8 cellular contexts compared by ENCODE assay signal in genomic region chr4:82900335-82901128, GRCh38.
DNase-seq lines count a peak whose midpoint lies in the region; ATAC-seq and TF ChIP-seq lines count a peak whose summit lies in the region.

Gene THAP9, plus strand, starts transcription at chr4:82900735. Its CDS starts 68 bp downstream, at chr4:82900803.

- H3K4me2 ChIP-seq in OCI-LY1 (ENCODE audit: low read length), result peak within 1 kb of the TSS; percentile 96

- TF ChIP-seq CTCF in OCI-LY1 (IDR thresholded peaks at IDR 0.05; ENCODE audit: low read length), result 0 out of 2 replicates have a peak, but pooled peaks have one; percentile 9
- no peak for TF ChIP-seq CTCF in epithelial cell of esophagus (IDR thresholded peaks at IDR 0.05; ENCODE audit: insufficient read depth, low read depth, low read length, missing control alignments)

- H3K9me3 ChIP-seq in OCI-LY1 (ENCODE audit: low read length), result no peaks in the 10 kb centered on the region

- H3F3A ChIP-seq in OCI-LY1 (ENCODE audit: insufficient read depth, low read length), result peaks cover under 1% of the 10 kb centered on the region; the same call in 1 of the 2 replicates

- H3K9me2 ChIP-seq in OCI-LY1 (ENCODE audit: low read depth, low read length), result no peaks in the 10 kb centered on the region

- peak within 1 kb of the TSS; percentile 92 for H3K27ac ChIP-seq in OCI-LY1 (ENCODE audit: low read depth, low read length, poor library complexity, severe bottlenecking)

- H3K9ac ChIP-seq in OCI-LY1 (ENCODE audit: low read length), result peak within 1 kb of the TSS; percentile 97

- peak within 1 kb of the TSS; percentile 87 for H3K4me3 ChIP-seq in OCI-LY1 (ENCODE audit: low read depth, low read length, poor library complexity, severe bottlenecking)
- H3K4me3 ChIP-seq in epithelial cell of esophagus (ENCODE audit: low read length), result peak within 1 kb of the TSS; percentile 89

- peaks cover 50% of the 10 kb centered on the region for H3K4me1 ChIP-seq in OCI-LY1 (ENCODE audit: insufficient read depth, low read length, severe bottlenecking)

- no peaks in the 10 kb centered on the region for H4K20me1 ChIP-seq in OCI-LY1 (ENCODE audit: insufficient read depth, low read length)

- peak within 1 kb of the TSS; percentile 27 for H2AFZ ChIP-seq in OCI-LY1 (ENCODE audit: low read length)

- DNase-seq in DMS114 treated with DMSO at 0.1 percent for 48 hours (lab: John Stamatoyannopoulos, UW; ENCODE audit: unreplicated experiment) (peak; percentile 91), HuH-7 (ENCODE audit: low spot score) (peak; percentile 79), activated T-cell treated with anti-CD3 and anti-CD28 coated beads for 1 hour (ENCODE audit: low read depth) (peak; percentile 94), epithelial cell of esophagus (ENCODE audit: low read depth) (peak; percentile 100), midbrain (lab: John Stamatoyannopoulos, UW) (peak; percentile 99)
- DNase-seq in stimulated activated CD8-positive, alpha-beta memory T cell treated with anti-CD3 and anti-CD28 coated beads, Interleukin-15, amount 100 ng/mL, for 48 hours (ENCODE audit: low read depth in 2 of 2), result peak; percentile 97 to 98

- ATAC-seq in GM21528 (IDR thresholded peaks at IDR 0.05; ENCODE audit: low FRiP score, unreplicated experiment), result peak; percentile 90

- H3K79me2 ChIP-seq in OCI-LY1 (ENCODE audit: insufficient read depth, low read length), result peaks cover 46% of the 10 kb centered on the region

- H3K27me3 ChIP-seq in OCI-LY1 (ENCODE audit: insufficient read depth, low read length), result no peaks in the 10 kb centered on the region

- H3K36me3 ChIP-seq in OCI-LY1 (ENCODE audit: insufficient read depth, low read length), result peaks cover 27% of the 10 kb centered on the region

Comparison
In these comparisons a context has a peak if more than half of its experiments do, and no peak if none do; other contexts are left out.
1. Peak in every context shown above with its lines: DNase-seq, ATAC-seq, H3K4me3 ChIP-seq and H3K27ac ChIP-seq.